Comparison of ENCODE assay signal across 11 cellular contexts in genomic region chr2:84959494-84960156, GRCh38. TPM values are rescaled to one million over a fixed set of nuclear protein-coding genes. Genes with fewer than 3 reads are reported as not detected.
DNase-seq lines count a peak whose midpoint lies in the region; ATAC-seq and TF ChIP-seq lines count a peak whose summit lies in the region.
"Had no signal": no experiment of that assay in that cellular context is flagged by ENCODE, and none has a peak within 500 bp of the region (broad histone marks: within the 10 kb centered on the region; RNA-seq: fewer than 3 reads in every experiment).

No MANE protein-coding gene starts in this region.

- peak overlapping the region; percentile 34 for H3K4me2 ChIP-seq in hepatocyte

- no peaks in the 10 kb centered on the region for H3K9me3 ChIP-seq in hepatocyte (ENCODE audit: low read depth)

- H3K36me3 ChIP-seq in hepatocyte (replicated peaks; ENCODE audit: insufficient read depth, low read depth): no peaks in the 10 kb centered on the region

- H3K4me1 ChIP-seq in hepatocyte (ENCODE audit: insufficient read depth): peaks cover 32% of the 10 kb centered on the region

- H3K9me3 Mint-ChIP-seq in stimulated activated naive CD8-positive, alpha-beta T cell treated with anti-CD3 and anti-CD28 coated beads, Interleukin-15, amount 100 ng/mL, for 72 hours: no peaks in the 10 kb centered on the region

- WGBS in hepatocyte (ENCODE audit: low lambda C conversion rate, missing lambda C conversion rate): 33% methylated on average over 3 of the region's 3 CpGs

- no peak overlapping the region for H2AFZ ChIP-seq in hepatocyte

- no peaks in the 10 kb centered on the region for H3K27me3 ChIP-seq in hepatocyte

- no peak for DNase-seq in stimulated activated naive CD8-positive, alpha-beta T cell treated with anti-CD3 and anti-CD28 coated beads, Interleukin-15, amount 100 ng/mL, for 72 hours
- no peak for DNase-seq in stimulated activated naive CD8-positive, alpha-beta T cell treated with anti-CD3 and anti-CD28 coated beads, Interleukin-15, Interleukin-2, amounts not matched to agents 100 U/mL and 50 U/mL, for 24 hours
- DNase-seq in hepatocyte (ENCODE audit: low spot score) (no peak), GM13976 (ENCODE audit: low spot score) (no peak), germinal center (ENCODE audit: low spot score) (no peak)
- DNase-seq in stimulated activated CD4-positive, alpha-beta T cell treated with anti-CD3 and anti-CD28 coated beads, Interleukin-4, amount 100 ng/mL, for 1 hour: no peak
- DNase-seq: activated CD4-positive, alpha-beta T cell treated with anti-CD3 and anti-CD28 coated beads for 48 hours; NCI-H2171 treated with DMSO at 0.1 percent for 48 hours had no signal

- H4K20me1 ChIP-seq in hepatocyte (ENCODE audit: insufficient read depth, poor library complexity, severe bottlenecking): no peaks in the 10 kb centered on the region

- peak overlapping the region; percentile 31 to 71 for H3K27ac Mint-ChIP-seq in stimulated activated naive CD8-positive, alpha-beta T cell treated with anti-CD3 and anti-CD28 coated beads, Interleukin-15, amount 100 ng/mL, for 72 hours

- TF ChIP-seq CTCF in hepatocyte (IDR thresholded peaks at IDR 0.05; ENCODE audit: poor library complexity) (no peak), GM13976 (IDR thresholded peaks at IDR 0.05; ENCODE audit: borderline replicate concordance, control extremely low read depth, extremely low read depth, insufficient read depth, missing control alignments) (no peak)

- ATAC-seq in stimulated activated naive CD8-positive, alpha-beta T cell treated with anti-CD3 and anti-CD28 coated beads, Interleukin-15, amount 100 ng/mL, for 72 hours: no peak
- ATAC-seq in stimulated activated naive CD8-positive, alpha-beta T cell treated with anti-CD3 and anti-CD28 coated beads, Interleukin-15, Interleukin-2, amounts not matched to agents 100 U/mL and 50 U/mL, for 24 hours: no peak
- ATAC-seq in SK-N-SH treated with all-trans-retinoic acid at 6 μM for 48 hours (peak; percentile 27), GM21737 (IDR thresholded peaks at IDR 0.05; ENCODE audit: unreplicated experiment) (no peak)

- H3K4me1 Mint-ChIP-seq in stimulated activated naive CD8-positive, alpha-beta T cell treated with anti-CD3 and anti-CD28 coated beads, Interleukin-15, amount 100 ng/mL, for 72 hours: peaks cover 43% of the 10 kb centered on the region

- H3K27ac ChIP-seq in hepatocyte: peak overlapping the region; percentile 85

- H3K4me3 ChIP-seq in hepatocyte: no peak overlapping the region

- in situ Hi-C loops in GM13976 (cut with MboI; ENCODE audit: low sequenced_read_pairs, unreplicated experiment): no loop called here

- H3K79me2 ChIP-seq in hepatocyte: peaks cover 16% of the 10 kb centered on the region

- H3K4me3 Mint-ChIP-seq in stimulated activated naive CD8-positive, alpha-beta T cell treated with anti-CD3 and anti-CD28 coated beads, Interleukin-15, amount 100 ng/mL, for 72 hours: no peak overlapping the region
- H3K4me3 Mint-ChIP-seq: neural crest cell had no signal

- H3K27me3 Mint-ChIP-seq in stimulated activated naive CD8-positive, alpha-beta T cell treated with anti-CD3 and anti-CD28 coated beads, Interleukin-15, amount 100 ng/mL, for 72 hours: no peaks in the 10 kb centered on the region

- H3K9me2 ChIP-seq in hepatocyte (replicated peaks; ENCODE audit: insufficient read depth): no peaks in the 10 kb centered on the region

TF ChIP-seq in SK-N-SH treated with all-trans-retinoic acid at 6 μM for 48 hours, 23 proteins besides CTCF, POLR2A, EP300 and RAD21 (continues in another document):
- no peak for TF ChIP-seq ZFP3 (CRISPR knock-in tag; IDR thresholded peaks at IDR 0.05)
- TF ChIP-seq GLIS3 (CRISPR knock-in tag; IDR thresholded peaks at IDR 0.05): no peak
- no peak for TF ChIP-seq PPARA (CRISPR knock-in tag; IDR thresholded peaks at IDR 0.05; ENCODE audit: borderline replicate concordance)
- TF ChIP-seq OSR1 (CRISPR knock-in tag; IDR thresholded peaks at IDR 0.05): no peak
- TF ChIP-seq, protein P1, sequence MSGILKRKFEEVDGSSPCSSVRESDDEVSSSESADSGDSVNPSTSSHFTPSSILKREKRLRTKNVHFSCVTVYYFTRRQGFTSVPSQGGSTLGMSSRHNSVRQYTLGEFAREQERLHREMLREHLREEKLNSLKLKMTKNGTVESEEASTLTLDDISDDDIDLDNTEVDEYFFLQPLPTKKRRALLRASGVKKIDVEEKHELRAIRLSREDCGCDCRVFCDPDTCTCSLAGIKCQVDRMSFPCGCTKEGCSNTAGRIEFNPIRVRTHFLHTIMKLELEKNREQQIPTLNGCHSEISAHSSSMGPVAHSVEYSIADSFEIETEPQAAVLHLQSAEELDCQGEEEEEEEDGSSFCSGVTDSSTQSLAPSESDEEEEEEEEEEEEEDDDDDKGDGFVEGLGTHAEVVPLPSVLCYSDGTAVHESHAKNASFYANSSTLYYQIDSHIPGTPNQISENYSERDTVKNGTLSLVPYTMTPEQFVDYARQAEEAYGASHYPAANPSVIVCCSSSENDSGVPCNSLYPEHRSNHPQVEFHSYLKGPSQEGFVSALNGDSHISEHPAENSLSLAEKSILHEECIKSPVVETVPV (CRISPR knock-in tag; IDR thresholded peaks at IDR 0.05): no peak
- TF ChIP-seq ESRRG (CRISPR knock-in tag; IDR thresholded peaks at IDR 0.05): no peak
- TF ChIP-seq ZFP30 (CRISPR knock-in tag; IDR thresholded peaks at IDR 0.05): no peak
- no peak for TF ChIP-seq ZNF565 (CRISPR knock-in tag; conservative IDR thresholded peaks at IDR 0.05; ENCODE audit: low read depth)
- no peak for TF ChIP-seq CSDC2 (CRISPR knock-in tag; IDR thresholded peaks at IDR 0.05)
- no peak for TF ChIP-seq POU6F1 (CRISPR knock-in tag; IDR thresholded peaks at IDR 0.05; ENCODE audit: borderline replicate concordance, low read depth)
- no peak for TF ChIP-seq SNAI2 (CRISPR knock-in tag; IDR thresholded peaks at IDR 0.05)
- no peak for TF ChIP-seq TCF4 (CRISPR knock-in tag; IDR thresholded peaks at IDR 0.05; ENCODE audit: borderline replicate concordance)
- TF ChIP-seq ISL1 (CRISPR knock-in tag; IDR thresholded peaks at IDR 0.05): no peak
- TF ChIP-seq ZNF70 (CRISPR knock-in tag; IDR thresholded peaks at IDR 0.05): no peak
- no peak for TF ChIP-seq ARNTL (CRISPR knock-in tag; IDR thresholded peaks at IDR 0.05; ENCODE audit: borderline replicate concordance, low read depth)
- TF ChIP-seq ZNF8 (CRISPR knock-in tag; IDR thresholded peaks at IDR 0.05): no peak
- TF ChIP-seq ZC3H10 (CRISPR knock-in tag; IDR thresholded peaks at IDR 0.05): no peak
- no peak for TF ChIP-seq PATZ1 (CRISPR knock-in tag; IDR thresholded peaks at IDR 0.05; ENCODE audit: borderline replicate concordance)
- no peak for TF ChIP-seq TOX (CRISPR knock-in tag; IDR thresholded peaks at IDR 0.05; ENCODE audit: borderline replicate concordance)

RNA-seq across cellular contexts. Expression of gene KCMF1, which starts 11.3 kb away (rescaled TPM):
- 52.1 and 63.0 TPM in 2 replicates for total RNA-seq in hepatocyte
- 49.8 and 50.8 TPM in 2 replicates for polyA plus RNA-seq in hepatocyte

RNA-seq across cellular contexts. Expression of gene TMSB10, which starts 54.2 kb away (rescaled TPM):
- total RNA-seq in hepatocyte: 2,904 and 3,356 TPM in 2 replicates
- 2,879 and 3,340 TPM in 2 replicates for polyA plus RNA-seq in hepatocyte
